In genomic region chr13:48144413-48145035, GRCh38 we compare ENCODE assay signal across 9 cellular contexts. TPM values are rescaled to one million over a fixed set of nuclear protein-coding genes. Genes with fewer than 3 reads are reported as not detected.
DNase-seq lines count a peak whose midpoint lies in the region; FAIRE-seq and TF ChIP-seq lines count a peak whose summit lies in the region.
"Had no signal": no experiment of that assay in that cellular context is flagged by ENCODE, and none has a peak within 500 bp of the region (broad histone marks: within the 10 kb centered on the region; RNA-seq: fewer than 3 reads in every experiment).

No MANE protein-coding gene starts in this region.

- FAIRE-seq in small intestine (lab: Jason Lieb, UNC): no peak

- peaks cover 15% of the 10 kb centered on the region for H3K4me1 ChIP-seq in left ventricle myocardium inferior
- no peaks in the 10 kb centered on the region for H3K4me1 ChIP-seq in small intestine (ENCODE audit: control insufficient read depth in 2 of 2, insufficient read depth in 1 of 2, low read depth in 1 of 2, low read length in 1 of 2)

- H3K4me1 Mint-ChIP-seq in activated CD4-positive, alpha-beta memory T cell treated with anti-CD3 and anti-CD28 coated beads, Interleukin-2, amount 10 ng/mL, durations not matched to agents 7 days and 5 days: peaks cover 14% of the 10 kb centered on the region

- no peaks in the 10 kb centered on the region for H3K36me3 Mint-ChIP-seq in activated CD4-positive, alpha-beta memory T cell treated with anti-CD3 and anti-CD28 coated beads, Interleukin-2, amount 10 ng/mL, durations not matched to agents 7 days and 5 days (ENCODE audit: low read depth)

- H3K27me3 ChIP-seq in HL-60 (ENCODE audit: insufficient read depth, poor library complexity, severe bottlenecking) (no peaks in the 10 kb centered on the region), left ventricle myocardium inferior (ENCODE audit: low read depth) (no peaks in the 10 kb centered on the region), small intestine (ENCODE audit: control insufficient read depth in 2 of 2, insufficient read depth in 2 of 2, low read length in 2 of 2) (no peaks in the 10 kb centered on the region)

- intact Hi-C loops in left ventricle myocardium inferior (cut with micrococcal nuclease): no loop called here

- no peak overlapping the region for H3K4me3 ChIP-seq in HL-60 (replicated peaks; ENCODE audit: insufficient read depth, low read length)
- no peak overlapping the region for H3K4me3 ChIP-seq in left ventricle myocardium inferior
- H3K4me3 ChIP-seq in small intestine (ENCODE audit: low read depth in 1 of 2, low read length in 2 of 2): no peak overlapping the region

- H3K27me3 Mint-ChIP-seq in activated CD4-positive, alpha-beta memory T cell treated with anti-CD3 and anti-CD28 coated beads, Interleukin-2, amount 10 ng/mL, durations not matched to agents 7 days and 5 days: no peaks in the 10 kb centered on the region

- no peak overlapping the region for H3K4me3 Mint-ChIP-seq in activated CD4-positive, alpha-beta memory T cell treated with anti-CD3 and anti-CD28 coated beads, Interleukin-2, amount 10 ng/mL, durations not matched to agents 7 days and 5 days

- H3K27ac Mint-ChIP-seq in activated CD4-positive, alpha-beta memory T cell treated with anti-CD3 and anti-CD28 coated beads, Interleukin-2, amount 10 ng/mL, durations not matched to agents 7 days and 5 days: peak overlapping the region; percentile 11

- CTCF ChIA-PET in activated CD4-positive, alpha-beta memory T cell treated with anti-CD3 and anti-CD28 coated beads, Interleukin-2, amount 10 ng/mL, durations not matched to agents 7 days and 5 days (lab: Charles Lee): no interaction called here

- POLR2A ChIA-PET in activated CD4-positive, alpha-beta memory T cell treated with anti-CD3 and anti-CD28 coated beads, Interleukin-2, amount 10 ng/mL, durations not matched to agents 7 days and 5 days (lab: Charles Lee): no interaction called here

- H3K36me3 ChIP-seq in left ventricle myocardium inferior: no peaks in the 10 kb centered on the region
- no peaks in the 10 kb centered on the region for H3K36me3 ChIP-seq in small intestine (ENCODE audit: control insufficient read depth in 2 of 2, insufficient read depth in 2 of 2, low read length in 2 of 2)

- WGBS in small intestine, 3 donors: 67 to 85% (median 75%) methylated on average over 7 of the region's 7 CpGs

- H3K27ac ChIP-seq in HL-60 (replicated peaks): peak overlapping the region; percentile 62
- H3K27ac ChIP-seq in left ventricle myocardium inferior (replicated peaks): peak overlapping the region; percentile 83
- H3K27ac ChIP-seq in small intestine (ENCODE audit: low read depth in 1 of 2, low read length in 1 of 2): peak overlapping the region in 1 of 2 donors; percentile 53

- DNase-seq in HL-60 (ENCODE audit: low read depth in 1 of 2, low spot score in 1 of 2) (peak; percentile 51 to 91), left ventricle myocardium inferior (no peak), small intestine (peak; percentile 26), NCI-H2029 treated with DMSO at 0.1 percent for 48 hours (lab: John Stamatoyannopoulos, UW) (no peak), NCI-H2107 (lab: John Stamatoyannopoulos, UW) (no peak), D341Med (ENCODE audit: low spot score) (no peak)
- DNase-seq in activated CD4-positive, alpha-beta memory T cell treated with anti-CD3 and anti-CD28 coated beads, Interleukin-2, amount 10 ng/mL, durations not matched to agents 7 days and 5 days: no peak
- DNase-seq in activated effector memory CD4-positive, alpha-beta T cell treated with anti-CD3 and anti-CD28 coated beads, Interleukin-2, amount 50 U/mL, for 16 hours: no peak
- DNase-seq: NCI-H524 treated with DMSO at 0.1 percent for 48 hours had no signal

- peaks cover 2% of the 10 kb centered on the region for H3K9me3 Mint-ChIP-seq in activated CD4-positive, alpha-beta memory T cell treated with anti-CD3 and anti-CD28 coated beads, Interleukin-2, amount 10 ng/mL, durations not matched to agents 7 days and 5 days

- H3K9me3 ChIP-seq in left ventricle myocardium inferior (replicated peaks): no peaks in the 10 kb centered on the region
- no peaks in the 10 kb centered on the region for H3K9me3 ChIP-seq in small intestine (ENCODE audit: control insufficient read depth, low read depth)

- TF ChIP-seq CTCF in HL-60 (IDR thresholded peaks at IDR 0.05; ENCODE audit: insufficient read depth, low read length) (no peak), left ventricle myocardium inferior (IDR thresholded peaks at IDR 0.05; ENCODE audit: borderline replicate concordance) (no peak)

RNA-seq across cellular contexts. Expression of gene MED4, which starts 49.6 kb away (rescaled TPM):
- 10 to 100 TPM; 55.2 to 61.1 TPM for total RNA-seq in activated CD4-positive, alpha-beta memory T cell treated with anti-CD3 and anti-CD28 coated beads, Interleukin-2, amount 10 ng/mL, durations not matched to agents 7 days and 5 days
- total RNA-seq in left ventricle myocardium inferior: 39.4 TPM
- polyA plus RNA-seq in small intestine: 10 to 100 TPM; 64.1 to 69.4 (median 69.1) TPM

Comparison
In these comparisons a context has a peak if more than half of its experiments do, and no peak if none do; other contexts are left out.
1. DNase-seq: peak in HL-60 (2 of 2) and small intestine (single experiment); none in activated CD4-positive, alpha-beta memory T cell treated with anti-CD3 and anti-CD28 coated beads, Interleukin-2, amount 10 ng/mL, durations not matched to agents 7 days and 5 days (single experiment), left ventricle myocardium inferior (single experiment), activated effector memory CD4-positive, alpha-beta T cell treated with anti-CD3 and anti-CD28 coated beads, Interleukin-2, amount 50 U/mL, for 16 hours (single experiment), NCI-H2029 treated with DMSO at 0.1 percent for 48 hours (single experiment), NCI-H2107 (single experiment) and D341Med (single experiment).